ENCODE assay signal across 7 cellular contexts in genomic region chr13:103093649-103094048, GRCh38. TPM values are rescaled to one million over a fixed set of nuclear protein-coding genes. Genes with fewer than 3 reads are reported as not detected.
"Had no signal": no experiment of that assay in that cellular context is flagged by ENCODE, and none has a peak within 500 bp of the region (broad histone marks: within the 10 kb centered on the region; RNA-seq: fewer than 3 reads in every experiment).

No MANE protein-coding gene starts in this region.

RNA-seq across cellular contexts. Expression of gene SLC10A2, which starts 27.4 kb away (rescaled TPM):
- total RNA-seq: GM23248, GM23338, H1, H4, H7, H9, HFFc6 had no signal
- polyA plus RNA-seq: GM23248, GM23338, H1 had no signal
